ENCODE assay signal across 11 cellular contexts in the genomic region with DNA sequence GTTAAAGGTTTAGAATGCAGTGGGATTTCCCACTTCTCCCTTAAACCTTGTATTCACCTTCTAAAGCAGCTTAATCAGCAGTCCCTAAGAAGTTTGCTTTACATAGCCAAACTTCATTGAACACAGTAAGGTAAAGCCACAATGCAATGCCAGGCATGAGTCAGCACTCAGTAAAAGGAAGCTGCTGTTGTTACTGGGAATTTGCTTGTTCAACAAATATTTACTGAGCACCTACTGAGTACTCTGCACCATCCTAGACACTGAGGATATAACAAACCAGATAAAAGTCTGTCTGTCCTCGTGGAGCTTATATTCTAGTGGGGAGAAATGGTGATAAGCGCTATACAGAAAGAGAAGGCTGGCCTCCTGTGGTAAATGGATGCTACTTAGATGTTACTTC.
A peak's percentile ranks its signal among the peaks of the same experiment; 100 is the strongest.
DNase-seq lines count a peak whose midpoint lies in the region; ATAC-seq, FAIRE-seq and TF ChIP-seq lines count a peak whose summit lies in the region.
"Had no signal": no experiment of that assay in that cellular context is flagged by ENCODE, and none has a peak within 500 bp of the region (broad histone marks: within the 10 kb centered on the region; RNA-seq: fewer than 3 reads in every experiment).

No MANE protein-coding gene starts in this region.

- no peak for TF ChIP-seq RAD21 in K562 (CRISPR knock-in tag; conservative IDR thresholded peaks at IDR 0.05 in 1 of 2, IDR thresholded peaks at IDR 0.05 in 1 of 2)

- 72% methylated on average over 2 of the region's 2 CpGs for WGBS in K562 (ENCODE audit: insufficient coverage, low coverage, missing lambda C conversion rate)
- no CpG with 5 or more reads among the region's 2 CpGs for WGBS in mesenchymal stem cell

- peak; percentile 59 for ATAC-seq in K562
- ATAC-seq: activated CD8-positive, alpha-beta T cell treated with anti-CD3 and anti-CD28 coated beads, Interleukin-2, amount 10 ng/mL, durations not matched to agents 7 days and 5 days had no signal

- H3K36me3 Mint-ChIP-seq in activated CD4-positive, alpha-beta T cell treated with anti-CD3 and anti-CD28 coated beads, Interleukin-2, amount 10 ng/mL, durations not matched to agents 24 days and 14 days (ENCODE audit: low read depth) = peaks cover 5% of the 10 kb centered on the region
- H3K36me3 Mint-ChIP-seq in activated naive CD4-positive, alpha-beta T cell treated with anti-CD3 and anti-CD28 coated beads, Interleukin-2, amount 10 ng/mL, durations not matched to agents 7 days and 5 days = peaks cover 10% of the 10 kb centered on the region

- H3K4me1 Mint-ChIP-seq in activated CD4-positive, alpha-beta T cell treated with anti-CD3 and anti-CD28 coated beads, Interleukin-2, amount 10 ng/mL, durations not matched to agents 24 days and 14 days = no peaks in the 10 kb centered on the region
- no peaks in the 10 kb centered on the region for H3K4me1 Mint-ChIP-seq in activated naive CD4-positive, alpha-beta T cell treated with anti-CD3 and anti-CD28 coated beads, Interleukin-2, amount 10 ng/mL, durations not matched to agents 7 days and 5 days

- BruUV-seq in K562 (replicated peaks; lab: Mats Ljungman, UMichigan) = no TSS peak

- H4K20me1 ChIP-seq in K562 (replicated peaks; ENCODE audit: control insufficient read depth, insufficient read depth, low read length) = no peaks in the 10 kb centered on the region

- H4K8ac ChIP-seq in mesenchymal stem cell (ENCODE audit: low read length) = no peak overlapping the region

- no peak overlapping the region for H2BK5ac ChIP-seq in mesenchymal stem cell (ENCODE audit: low read depth, low read length, poor library complexity, severe bottlenecking)

- H2BK12ac ChIP-seq in mesenchymal stem cell (ENCODE audit: low read length in 2 of 2) = no peak overlapping the region

- no peak overlapping the region for H3K4me3 Mint-ChIP-seq in activated CD4-positive, alpha-beta T cell treated with anti-CD3 and anti-CD28 coated beads, Interleukin-2, amount 10 ng/mL, durations not matched to agents 24 days and 14 days
- no peak overlapping the region for H3K4me3 Mint-ChIP-seq in activated naive CD4-positive, alpha-beta T cell treated with anti-CD3 and anti-CD28 coated beads, Interleukin-2, amount 10 ng/mL, durations not matched to agents 7 days and 5 days
- H3K4me3 Mint-ChIP-seq: activated CD8-positive, alpha-beta T cell treated with anti-CD3 and anti-CD28 coated beads, Interleukin-2, amount 10 ng/mL, durations not matched to agents 7 days and 5 days; natural killer cell treated with Interleukin-12 subunit alpha and Interleukin-12 subunit beta and Interleukin-15 and Interleukin-18, amount 100 ng/mL, for 72 hours had no signal

- H3K36me3 ChIP-seq in HUES48 (ENCODE audit: control insufficient read depth, insufficient read depth, low read length) (peaks cover 43% of the 10 kb centered on the region), K562 (ENCODE audit: control insufficient read depth, insufficient read depth, low read length) (peaks cover 52% of the 10 kb centered on the region), mesenchymal stem cell (ENCODE audit: control insufficient read depth in 1 of 2, insufficient read depth in 2 of 2, low read depth in 1 of 2, low read length in 2 of 2) (peaks cover 10 to 37% of the 10 kb centered on the region in 2 experiments)

- no peak for TF ChIP-seq EP300 in K562 (IDR thresholded peaks at IDR 0.05; ENCODE audit: low read length)

- DNase-seq in EL (peak; percentile 48), K562 (ENCODE audit: extremely low read depth in 1 of 4, low spot score in 3 of 4) (peak in 1 of 4 experiments; percentile 17), mesenchymal stem cell (peak; percentile 61), HK-2 (ENCODE audit: unreplicated experiment) (no peak), retina (no peak)
- DNase-seq in activated CD4-positive, alpha-beta T cell treated with anti-CD3 and anti-CD28 coated beads, Interleukin-2, amount 10 ng/mL, durations not matched to agents 24 days and 14 days = no peak
- DNase-seq in activated naive CD4-positive, alpha-beta T cell treated with anti-CD3 and anti-CD28 coated beads, Interleukin-2, amount 10 ng/mL, durations not matched to agents 7 days and 5 days = no peak
- DNase-seq: activated CD8-positive, alpha-beta T cell treated with anti-CD3 and anti-CD28 coated beads, Interleukin-2, amount 10 ng/mL, durations not matched to agents 7 days and 5 days had no signal

- H3K9me3 ChIP-seq in HUES48 (ENCODE audit: control insufficient read depth, insufficient read depth, low read length) (no peaks in the 10 kb centered on the region), K562 (replicated peaks; ENCODE audit: control insufficient read depth, insufficient read depth, low read depth, low read length) (no peaks in the 10 kb centered on the region), mesenchymal stem cell (ENCODE audit: control insufficient read depth, low read length) (no peaks in the 10 kb centered on the region)

- no peak for TF ChIP-seq CTCF in K562 (IDR thresholded peaks at IDR 0.05 in 2 of 3, conservative IDR thresholded peaks at IDR 0.05 in 1 of 3; ENCODE audit: insufficient read depth in 2 of 3, low read depth in 1 of 3, low read length in 3 of 3)

- TF ChIP-seq POLR2A in K562 (conservative IDR thresholded peaks at IDR 0.05) = no peak

- H3K9ac ChIP-seq in HUES48 (ENCODE audit: low read depth, low read length) (no peak overlapping the region), K562 (ENCODE audit: insufficient read depth in 1 of 2, low read depth in 2 of 2, low read length in 2 of 2) (no peak overlapping the region), mesenchymal stem cell (ENCODE audit: low read length) (no peak overlapping the region)

- FAIRE-seq in K562 (lab: Jason Lieb, UNC) = no peak
- FAIRE-seq: endometrium had no signal

- H2BK120ac ChIP-seq in mesenchymal stem cell (ENCODE audit: low read depth, low read length) = no peak overlapping the region

- H3K9me1 ChIP-seq in K562 (ENCODE audit: control insufficient read depth, insufficient read depth, low read length) = no peaks in the 10 kb centered on the region

- H3K79me1 ChIP-seq in mesenchymal stem cell (replicated peaks; ENCODE audit: low read length, poor library complexity, severe bottlenecking) = peaks cover 5% of the 10 kb centered on the region

- no peaks in the 10 kb centered on the region for H3K79me2 ChIP-seq in K562 (ENCODE audit: control insufficient read depth, insufficient read depth, low read length)

- no peak overlapping the region for H3K4me3 ChIP-seq in HUES48 (ENCODE audit: low read depth, low read length)
- H3K4me3 ChIP-seq in K562 = no peak overlapping the region
- H3K4me3 ChIP-seq in mesenchymal stem cell (ENCODE audit: insufficient read depth in 1 of 2, low read depth in 1 of 2, low read length in 2 of 2) = no peak overlapping the region

- no peak overlapping the region for H2AFZ ChIP-seq in K562 (ENCODE audit: low read depth, low read length)
- H2AFZ ChIP-seq in mesenchymal stem cell (ENCODE audit: low read depth, low read length) = no peak overlapping the region

- H3K27ac Mint-ChIP-seq in activated CD4-positive, alpha-beta T cell treated with anti-CD3 and anti-CD28 coated beads, Interleukin-2, amount 10 ng/mL, durations not matched to agents 24 days and 14 days = no peak overlapping the region
- H3K27ac Mint-ChIP-seq in activated naive CD4-positive, alpha-beta T cell treated with anti-CD3 and anti-CD28 coated beads, Interleukin-2, amount 10 ng/mL, durations not matched to agents 7 days and 5 days = no peak overlapping the region
- H3K27ac Mint-ChIP-seq: activated CD8-positive, alpha-beta T cell treated with anti-CD3 and anti-CD28 coated beads, Interleukin-2, amount 10 ng/mL, durations not matched to agents 7 days and 5 days; natural killer cell treated with Interleukin-12 subunit alpha and Interleukin-12 subunit beta and Interleukin-15 and Interleukin-18, amount 100 ng/mL, for 72 hours had no signal

- no peak overlapping the region for H2BK15ac ChIP-seq in mesenchymal stem cell (ENCODE audit: low read depth, poor library complexity, severe bottlenecking)

- intact Hi-C loops in K562 (cut with micrococcal nuclease) = loop anchor here (10.0 kb wide), 1 partner anchor 445 kb away; no protein-coding TSS in a partner anchor
- intact Hi-C loops in activated CD4-positive, alpha-beta T cell treated with anti-CD3 and anti-CD28 coated beads, Interleukin-2, amount 10 ng/mL, durations not matched to agents 24 days and 14 days (cut with micrococcal nuclease) = no loop called here

- no peaks in the 10 kb centered on the region for H3K27me3 ChIP-seq in HUES48 (ENCODE audit: control insufficient read depth, insufficient read depth, low read length)
- H3K27me3 ChIP-seq in K562 (ENCODE audit: control insufficient read depth in 2 of 2, insufficient read depth in 2 of 2, low read length in 2 of 2) = no peaks in the 10 kb centered on the region
- H3K27me3 ChIP-seq in mesenchymal stem cell (ENCODE audit: control insufficient read depth in 1 of 2, insufficient read depth in 1 of 2, low read length in 2 of 2) = no peaks in the 10 kb centered on the region

- peak overlapping the region in 1 of 2 experiments; percentile 57 for H3K18ac ChIP-seq in mesenchymal stem cell (ENCODE audit: low read depth in 1 of 2, low read length in 2 of 2)

- no peaks in the 10 kb centered on the region for H3K27me3 Mint-ChIP-seq in activated CD4-positive, alpha-beta T cell treated with anti-CD3 and anti-CD28 coated beads, Interleukin-2, amount 10 ng/mL, durations not matched to agents 24 days and 14 days
- no peaks in the 10 kb centered on the region for H3K27me3 Mint-ChIP-seq in activated naive CD4-positive, alpha-beta T cell treated with anti-CD3 and anti-CD28 coated beads, Interleukin-2, amount 10 ng/mL, durations not matched to agents 7 days and 5 days
- H3K27me3 Mint-ChIP-seq: natural killer cell treated with Interleukin-12 subunit alpha and Interleukin-12 subunit beta and Interleukin-15 and Interleukin-18, amount 100 ng/mL, for 72 hours had no signal

- no peak overlapping the region for H4K91ac ChIP-seq in mesenchymal stem cell (ENCODE audit: low read length)

- H3K27ac ChIP-seq in HUES48 (ENCODE audit: low read depth, low read length) (peak overlapping the region; percentile 71), K562 (ENCODE audit: extremely low read depth, low read depth, low read length) (no peak overlapping the region), mesenchymal stem cell (ENCODE audit: low read length, poor library complexity, severe bottlenecking) (peak overlapping the region; percentile 53)

- H3K4me2 ChIP-seq in K562 (ENCODE audit: insufficient read depth, low read length) (no peak overlapping the region), mesenchymal stem cell (ENCODE audit: low read length, poor library complexity, severe bottlenecking) (no peak overlapping the region)

- H3K4me1 ChIP-seq in HUES48 (ENCODE audit: control insufficient read depth, insufficient read depth, low read length) = peaks cover 14% of the 10 kb centered on the region
- peaks cover 0 to 5% of the 10 kb centered on the region in 2 experiments; a peak in 1 of 5 replicates for H3K4me1 ChIP-seq in K562 (replicated peaks in 1 of 2; ENCODE audit: control insufficient read depth in 2 of 2, insufficient read depth in 2 of 2, low read length in 2 of 2)
- no peaks in the 10 kb centered on the region for H3K4me1 ChIP-seq in mesenchymal stem cell (ENCODE audit: control insufficient read depth, insufficient read depth, low read depth, low read length)

- no peaks in the 10 kb centered on the region for H3K9me3 Mint-ChIP-seq in activated CD4-positive, alpha-beta T cell treated with anti-CD3 and anti-CD28 coated beads, Interleukin-2, amount 10 ng/mL, durations not matched to agents 24 days and 14 days
- H3K9me3 Mint-ChIP-seq in activated naive CD4-positive, alpha-beta T cell treated with anti-CD3 and anti-CD28 coated beads, Interleukin-2, amount 10 ng/mL, durations not matched to agents 7 days and 5 days = no peaks in the 10 kb centered on the region
- H3K9me3 Mint-ChIP-seq: natural killer cell treated with Interleukin-12 subunit alpha and Interleukin-12 subunit beta and Interleukin-15 and Interleukin-18, amount 100 ng/mL, for 72 hours had no signal

- no peak overlapping the region for H3K23ac ChIP-seq in mesenchymal stem cell (ENCODE audit: low read length in 2 of 2)

- POLR2A ChIA-PET in K562 (lab: Yijun Ruan, JAX) = interaction anchor here (0.6 to 1.9 kb wide), 3 partner anchors 9 to 1302 kb away, joined by 3 to 14 read pairs (median 4); no protein-coding TSS in a partner anchor

- CTCF ChIA-PET in K562 (lab: Yijun Ruan, JAX; ENCODE audit: low intra/inter-chr PET ratio) = no interaction called here
- CTCF ChIA-PET in activated naive CD4-positive, alpha-beta T cell treated with anti-CD3 and anti-CD28 coated beads, Interleukin-2, amount 10 ng/mL, durations not matched to agents 7 days and 5 days (lab: Charles Lee) = interaction anchor here (1.0 kb wide), 1 partner anchor 354 kb away, joined by 3 read pairs; no protein-coding TSS in a partner anchor

- H3K4ac ChIP-seq in mesenchymal stem cell (ENCODE audit: low read depth in 1 of 2, low read length in 2 of 2) = no peak overlapping the region

- no peak overlapping the region for H2AK5ac ChIP-seq in mesenchymal stem cell (ENCODE audit: low read length, severe bottlenecking)

- in situ Hi-C loops in K562 (cut with MboI) = no loop called here

- no peak overlapping the region for H3K14ac ChIP-seq in mesenchymal stem cell (ENCODE audit: low read length in 2 of 2)

Comparison
In these comparisons a context has a peak if more than half of its experiments do, and no peak if none do; other contexts are left out.
1. DNase-seq: peak in EL (single experiment) and mesenchymal stem cell (single experiment); none in HK-2 (single experiment), activated CD4-positive, alpha-beta T cell treated with anti-CD3 and anti-CD28 coated beads, Interleukin-2, amount 10 ng/mL, durations not matched to agents 24 days and 14 days (single experiment), activated naive CD4-positive, alpha-beta T cell treated with anti-CD3 and anti-CD28 coated beads, Interleukin-2, amount 10 ng/mL, durations not matched to agents 7 days and 5 days (single experiment) and retina (single experiment).